8 cellular contexts compared by ENCODE assay signal in genomic region chr14:49971156-49972141, GRCh38.
DNase-seq lines count a peak whose midpoint lies in the region; ATAC-seq, FAIRE-seq and TF ChIP-seq lines count a peak whose summit lies in the region.

No MANE protein-coding gene starts in this region.

- intact Hi-C loops in HepG2 (cut with micrococcal nuclease; ENCODE audit: unreplicated experiment), result no loop called here
- intact Hi-C loops in testis (cut with DNase I; ENCODE audit: low total_unique reads), result loop anchor here (10.0 kb wide), 1 partner anchor 77 kb away; the partner anchor contains the start of gene ARF6

- H3K4me3 ChIP-seq in OCI-LY3 (ENCODE audit: low read length), result peak overlapping the region; percentile 60
- H3K4me3 ChIP-seq in HepG2 (replicated peaks in 1 of 3; ENCODE audit: insufficient read depth in 1 of 3, low read depth in 2 of 3, low read length in 3 of 3), result no peak overlapping the region
- no peak overlapping the region for H3K4me3 ChIP-seq in testis

- H3K9me3 ChIP-seq in OCI-LY3 (ENCODE audit: insufficient read depth, low read length), result no peaks in the 10 kb centered on the region; the same call in 1 of the 2 replicates
- no peaks in the 10 kb centered on the region for H3K9me3 ChIP-seq in HepG2 (ENCODE audit: low read length)
- H3K9me3 ChIP-seq in testis, result no peaks in the 10 kb centered on the region

- TF ChIP-seq CTCF in 22Rv1 (IDR thresholded peaks at IDR 0.05), result no peak
- no peak for TF ChIP-seq CTCF in OCI-LY3 (IDR thresholded peaks at IDR 0.05; ENCODE audit: low read depth, low read length)
- TF ChIP-seq CTCF in HepG2 (CRISPR knock-in tag; IDR thresholded peaks at IDR 0.05), result no peak
- no peak for TF ChIP-seq CTCF in testis (IDR thresholded peaks at IDR 0.05)

- in situ Hi-C loops in HepG2 (cut with HindIII; ENCODE audit: extremely low pct_ligation_motif_present, low pct_unique_long_range_greater_than_20kb), result no loop called here

- no peak for FAIRE-seq in HepG2 (lab: Jason Lieb, UNC)

- H4K20me1 ChIP-seq in OCI-LY3 (ENCODE audit: insufficient read depth, low read length), result no peaks in the 10 kb centered on the region
- H4K20me1 ChIP-seq in HepG2 (ENCODE audit: insufficient read depth, low read length), result no peaks in the 10 kb centered on the region

- H3K27me3 ChIP-seq in OCI-LY3 (ENCODE audit: low read depth, low read length), result no peaks in the 10 kb centered on the region
- H3K27me3 ChIP-seq in HepG2 (ENCODE audit: control insufficient read depth in 1 of 2, insufficient read depth in 2 of 2, low read length in 2 of 2), result no peaks in the 10 kb centered on the region
- no peaks in the 10 kb centered on the region for H3K27me3 ChIP-seq in testis

- no TSS peak for BruUV-seq in HepG2 (replicated peaks; lab: Mats Ljungman, UMichigan)

- TF ChIP-seq RAD21 in HepG2 (CRISPR knock-in tag; IDR thresholded peaks at IDR 0.05), result no peak

- TF ChIP-seq POLR2A in HepG2 (IDR thresholded peaks at IDR 0.05; ENCODE audit: insufficient read depth in 1 of 2, low read depth in 2 of 2, low read length in 2 of 2) (no peak), testis (IDR thresholded peaks at IDR 0.05) (no peak)

- H3K9ac ChIP-seq in OCI-LY3 (ENCODE audit: low read length) (peak overlapping the region; percentile 83), HepG2 (ENCODE audit: insufficient read depth, low read depth, low read length) (no peak overlapping the region)

- peak; percentile 30 for DNase-seq in activated naive CD4-positive, alpha-beta T cell treated with anti-CD3 and anti-CD28 coated beads, Interleukin-2, amount 50 U/mL, for 16 hours
- no peak for DNase-seq in HepG2 (ENCODE audit: low spot score)
- DNase-seq in testis, result no peak
- DNase-seq in kidney glomerular epithelial cell (lab: John Stamatoyannopoulos, UW), result no peak

- H3K79me2 ChIP-seq in OCI-LY3 (ENCODE audit: low read length), result no peaks in the 10 kb centered on the region
- no peaks in the 10 kb centered on the region for H3K79me2 ChIP-seq in HepG2 (ENCODE audit: insufficient read depth, low read length)

- peak overlapping the region; percentile 22; the same call in 1 of the 2 replicates for H2AFZ ChIP-seq in OCI-LY3 (ENCODE audit: low read depth, low read length)
- H2AFZ ChIP-seq in HepG2 (ENCODE audit: low read length), result peak overlapping the region; percentile 60

- TF ChIP-seq EP300 in HepG2 (IDR thresholded peaks at IDR 0.05; ENCODE audit: low read depth in 2 of 2, low read length in 2 of 2), result no peak
- TF ChIP-seq EP300 in HepG2 (CRISPR knock-in tag; IDR thresholded peaks at IDR 0.05; ENCODE audit: borderline replicate concordance), result no peak

- H3K36me3 ChIP-seq in OCI-LY3 (replicated peaks; ENCODE audit: low read depth, low read length) (no peaks in the 10 kb centered on the region), HepG2 (replicated peaks in 1 of 2; ENCODE audit: control insufficient read depth in 1 of 2, insufficient read depth in 2 of 2, low read length in 2 of 2) (no peaks in the 10 kb centered on the region), testis (ENCODE audit: low read depth, missing control alignments) (no peaks in the 10 kb centered on the region)

- WGBS in HepG2 (ENCODE audit: low lambda C conversion rate), result 82% methylated on average over 9 of the region's 9 CpGs
- 59 to 64% methylated on average over 9 of the region's 9 CpGs for WGBS in testis, 2 donors

- H3K4me1 ChIP-seq in OCI-LY3 (ENCODE audit: low read length), result peaks cover 51% of the 10 kb centered on the region
- peaks cover 79% of the 10 kb centered on the region for H3K4me1 ChIP-seq in HepG2 (ENCODE audit: insufficient read depth, low read length)
- peaks cover 66% of the 10 kb centered on the region for H3K4me1 ChIP-seq in testis

- POLR2A ChIA-PET in HepG2 (lab: Yijun Ruan, JAX), result interaction anchor here (1.0 to 6.6 kb wide), 8 partner anchors 16 to 338 kb away, joined by 3 to 66 read pairs (median 7); partner anchors contain the start of gene ARF6

- H3K4me2 ChIP-seq in OCI-LY3 (ENCODE audit: low read length), result peak overlapping the region; percentile 84
- H3K4me2 ChIP-seq in HepG2 (ENCODE audit: low read depth, low read length), result peak overlapping the region; percentile 48

- peak overlapping the region; percentile 70 for H3K27ac ChIP-seq in 22Rv1
- H3K27ac ChIP-seq in OCI-LY3 (ENCODE audit: low read length), result peak overlapping the region; percentile 98
- no peak overlapping the region for H3K27ac ChIP-seq in HepG2 (ENCODE audit: extremely low read length, insufficient read depth, low read length)
- H3K27ac ChIP-seq in testis, result peak overlapping the region; percentile 81 to 86

- ATAC-seq in GM18867 (IDR thresholded peaks at IDR 0.05; ENCODE audit: unreplicated experiment) (peak; percentile 93), HG02973 (IDR thresholded peaks at IDR 0.05; ENCODE audit: unreplicated experiment) (peak; percentile 88), HepG2 (no peak)

- CTCF ChIA-PET in HepG2 (lab: Yijun Ruan, JAX; ENCODE audit: low intra/inter-chr PET ratio, low total read pairs), result no interaction called here

TF ChIP-seq in HepG2, 621 proteins besides CTCF, POLR2A, EP300 and RAD21:
- no peak for TF ChIP-seq ZNF510 (CRISPR knock-in tag; IDR thresholded peaks at IDR 0.05; ENCODE audit: low read depth)
- TF ChIP-seq ONECUT2 (CRISPR knock-in tag; IDR thresholded peaks at IDR 0.05), result no peak
- no peak for TF ChIP-seq FOXP1 (IDR thresholded peaks at IDR 0.05)
- no peak for TF ChIP-seq FOXP1 (CRISPR knock-in tag; IDR thresholded peaks at IDR 0.05)
- no peak for TF ChIP-seq HHEX (CRISPR knock-in tag; IDR thresholded peaks at IDR 0.05)
- TF ChIP-seq, protein P1, sequence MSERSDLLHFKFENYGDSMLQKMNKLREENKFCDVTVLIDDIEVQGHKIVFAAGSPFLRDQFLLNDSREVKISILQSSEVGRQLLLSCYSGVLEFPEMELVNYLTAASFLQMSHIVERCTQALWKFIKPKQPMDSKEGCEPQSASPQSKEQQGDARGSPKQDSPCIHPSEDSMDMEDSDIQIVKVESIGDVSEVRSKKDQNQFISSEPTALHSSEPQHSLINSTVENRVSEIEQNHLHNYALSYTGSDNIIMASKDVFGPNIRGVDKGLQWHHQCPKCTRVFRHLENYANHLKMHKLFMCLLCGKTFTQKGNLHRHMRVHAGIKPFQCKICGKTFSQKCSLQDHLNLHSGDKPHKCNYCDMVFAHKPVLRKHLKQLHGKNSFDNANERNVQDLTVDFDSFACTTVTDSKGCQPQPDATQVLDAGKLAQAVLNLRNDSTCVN (CRISPR knock-in tag; IDR thresholded peaks at IDR 0.05; ENCODE audit: borderline replicate concordance), result no peak
- no peak for TF ChIP-seq NFKB2 (CRISPR knock-in tag; IDR thresholded peaks at IDR 0.05; ENCODE audit: borderline replicate concordance)
- TF ChIP-seq PTBP1 (IDR thresholded peaks at IDR 0.05; ENCODE audit: low read depth, low read length, poor library complexity, severe bottlenecking), result no peak
- no peak for TF ChIP-seq SIN3A (IDR thresholded peaks at IDR 0.05; ENCODE audit: borderline replicate concordance, low read depth, low read length)
- TF ChIP-seq ZFP37 (CRISPR knock-in tag; IDR thresholded peaks at IDR 0.05; ENCODE audit: borderline replicate concordance), result no peak
- TF ChIP-seq SP5 (CRISPR knock-in tag; IDR thresholded peaks at IDR 0.05; ENCODE audit: borderline replicate concordance, low read depth), result no peak
